13 cellular contexts compared by ENCODE assay signal in genomic region chr19:27774337-27774736, GRCh38.
DNase-seq lines count a peak whose midpoint lies in the region; ATAC-seq, FAIRE-seq and TF ChIP-seq lines count a peak whose summit lies in the region.
"Had no signal": no experiment of that assay in that cellular context is flagged by ENCODE, and none has a peak within 500 bp of the region (broad histone marks: within the 10 kb centered on the region; RNA-seq: fewer than 3 reads in every experiment).

No MANE protein-coding gene starts in this region.

- H3K27ac ChIP-seq in liver (ENCODE audit: low read depth in 1 of 2, low read length in 2 of 2) (no peak overlapping the region), HepG2 (ENCODE audit: extremely low read length, insufficient read depth, low read length) (no peak overlapping the region), PC-3 (ENCODE audit: low read length) (no peak overlapping the region)
- H3K27ac ChIP-seq: sigmoid colon had no signal

- TF ChIP-seq RAD21 in liver (IDR thresholded peaks at IDR 0.05) (no peak), HepG2 (CRISPR knock-in tag; IDR thresholded peaks at IDR 0.05) (no peak)

- no peaks in the 10 kb centered on the region for H3K27me3 Mint-ChIP-seq in T-cell
- H3K27me3 Mint-ChIP-seq: T-helper 17 cell had no signal

- WGBS in liver: 97% methylated on average over 10 of the region's 10 CpGs
- 93% methylated on average over 10 of the region's 10 CpGs for WGBS in HepG2 (ENCODE audit: low lambda C conversion rate)

- H3K9ac ChIP-seq in liver (ENCODE audit: low read depth in 1 of 2, low read length in 2 of 2) (no peak overlapping the region), HepG2 (ENCODE audit: insufficient read depth, low read depth, low read length) (no peak overlapping the region), PC-3 (ENCODE audit: low read length) (no peak overlapping the region)

- H3K9me3 ChIP-seq in liver (ENCODE audit: control insufficient read depth in 4 of 4, low read length in 3 of 4): peaks cover 2 to 19% (median 9%) of the 10 kb centered on the region in 4 donors
- H3K9me3 ChIP-seq in HepG2 (ENCODE audit: low read length): peaks cover 44% of the 10 kb centered on the region
- no peaks in the 10 kb centered on the region for H3K9me3 ChIP-seq in PC-3 (ENCODE audit: low read length)

- POLR2A ChIA-PET in HepG2 (lab: Yijun Ruan, JAX): no interaction called here
- POLR2A ChIA-PET in PC-3 (lab: Charles Lee; ENCODE audit: unreplicated experiment): no interaction called here
- POLR2A ChIA-PET in T-cell (lab: Charles Lee): no interaction called here

- in situ Hi-C loops in HepG2 (cut with HindIII; ENCODE audit: extremely low pct_ligation_motif_present, low pct_unique_long_range_greater_than_20kb): no loop called here

- H3K4me1 ChIP-seq in liver (ENCODE audit: control insufficient read depth in 4 of 4, insufficient read depth in 4 of 4, low read length in 3 of 4): no peaks in the 10 kb centered on the region
- no peaks in the 10 kb centered on the region for H3K4me1 ChIP-seq in HepG2 (ENCODE audit: insufficient read depth, low read length)
- no peaks in the 10 kb centered on the region for H3K4me1 ChIP-seq in PC-3 (ENCODE audit: insufficient read depth, low read length)
- H3K4me1 ChIP-seq: sigmoid colon had no signal

- FAIRE-seq in HepG2 (lab: Jason Lieb, UNC): no peak
- FAIRE-seq in urothelium cell line (lab: Jason Lieb, UNC): peak; percentile 95

- BruUV-seq in HepG2 (replicated peaks; lab: Mats Ljungman, UMichigan) (no TSS peak), PC-3 (replicated peaks; lab: Mats Ljungman, UMichigan) (no TSS peak)

- H3K36me3 Mint-ChIP-seq in T-cell: peaks cover 56% of the 10 kb centered on the region

- no peaks in the 10 kb centered on the region for H3F3A ChIP-seq in PC-3 (ENCODE audit: low read length, unreplicated experiment)

- no peaks in the 10 kb centered on the region for H3K27me3 ChIP-seq in liver (ENCODE audit: control insufficient read depth in 4 of 4, insufficient read depth in 4 of 4, low read length in 3 of 4)
- no peaks in the 10 kb centered on the region; a peak in 1 of 5 replicates for H3K27me3 ChIP-seq in HepG2 (ENCODE audit: control insufficient read depth in 1 of 2, insufficient read depth in 2 of 2, low read length in 2 of 2)
- no peaks in the 10 kb centered on the region for H3K27me3 ChIP-seq in PC-3 (ENCODE audit: low read length)
- H3K27me3 ChIP-seq: MG63, sigmoid colon had no signal

- H3K27ac Mint-ChIP-seq in T-cell: no peak overlapping the region
- H3K27ac Mint-ChIP-seq: CD8-positive, alpha-beta T cell; T-helper 17 cell had no signal

- TF ChIP-seq EP300 in HepG2 (IDR thresholded peaks at IDR 0.05; ENCODE audit: low read depth in 2 of 2, low read length in 2 of 2) (no peak), HepG2 (CRISPR knock-in tag; IDR thresholded peaks at IDR 0.05; ENCODE audit: borderline replicate concordance) (no peak)

- no peak for ATAC-seq in HepG2
- no peak for ATAC-seq in PC-3
- no peak for ATAC-seq in T-cell (replicated peaks in 1 of 4)
- ATAC-seq in GM18907 (IDR thresholded peaks at IDR 0.05; ENCODE audit: unreplicated experiment): no peak
- ATAC-seq: CD8-positive, alpha-beta T cell; T-helper 17 cell had no signal

- H3K79me2 ChIP-seq in HepG2 (ENCODE audit: insufficient read depth, low read length) (no peaks in the 10 kb centered on the region), PC-3 (ENCODE audit: low read length) (no peaks in the 10 kb centered on the region)

- CTCF ChIA-PET in HepG2 (lab: Yijun Ruan, JAX; ENCODE audit: low intra/inter-chr PET ratio, low total read pairs) (no interaction called here), PC-3 (lab: Charles Lee) (no interaction called here), T-cell (lab: Charles Lee) (no interaction called here)

- H3K4me3 ChIP-seq in liver (ENCODE audit: low read depth in 1 of 3, low read length in 3 of 3) (no peak overlapping the region), HepG2 (replicated peaks in 1 of 3; ENCODE audit: insufficient read depth in 1 of 3, low read depth in 2 of 3, low read length in 3 of 3) (no peak overlapping the region), PC-3 (ENCODE audit: low read length) (no peak overlapping the region), epithelial cell of esophagus (ENCODE audit: low read length) (no peak overlapping the region)
- H3K4me3 ChIP-seq: MG63, sigmoid colon had no signal

- H4K20me1 ChIP-seq in HepG2 (ENCODE audit: insufficient read depth, low read length): no peaks in the 10 kb centered on the region
- H4K20me1 ChIP-seq in PC-3 (ENCODE audit: low read length): no peaks in the 10 kb centered on the region

- no peak overlapping the region for H3K4me3 Mint-ChIP-seq in T-cell
- H3K4me3 Mint-ChIP-seq: CD8-positive, alpha-beta T cell; T-helper 17 cell had no signal

- peaks cover 0 to 6% (median under 1%) of the 10 kb centered on the region in 4 donors for H3K36me3 ChIP-seq in liver (ENCODE audit: control insufficient read depth in 4 of 4, insufficient read depth in 3 of 4, low read depth in 1 of 4, low read length in 3 of 4)
- peaks cover 7 to 31% of the 10 kb centered on the region in 2 experiments; a peak in 4 of 5 replicates for H3K36me3 ChIP-seq in HepG2 (replicated peaks in 1 of 2; ENCODE audit: control insufficient read depth in 1 of 2, insufficient read depth in 2 of 2, low read length in 2 of 2)
- H3K36me3 ChIP-seq in PC-3 (ENCODE audit: low read depth, low read length): peaks cover 25% of the 10 kb centered on the region; the same call in 1 of the 2 replicates

- H3K4me2 ChIP-seq in HepG2 (ENCODE audit: low read depth, low read length) (no peak overlapping the region), PC-3 (ENCODE audit: low read length) (no peak overlapping the region)

- H3K9me3 Mint-ChIP-seq in T-cell: peaks cover 54 to 95% (median 72%) of the 10 kb centered on the region in 3 donors

- H2AFZ ChIP-seq in HepG2 (ENCODE audit: low read length) (no peak overlapping the region), PC-3 (ENCODE audit: low read length) (no peak overlapping the region)

- intact Hi-C loops in HepG2 (cut with micrococcal nuclease; ENCODE audit: unreplicated experiment) (no loop called here), PC-3 (cut with micrococcal nuclease) (no loop called here)

- TF ChIP-seq POLR2A in HepG2 (IDR thresholded peaks at IDR 0.05; ENCODE audit: insufficient read depth in 1 of 2, low read depth in 2 of 2, low read length in 2 of 2): no peak

- peak; percentile 20 for TF ChIP-seq CTCF in liver (IDR thresholded peaks at IDR 0.05; ENCODE audit: low read depth, low read length, missing input control)
- no peak for TF ChIP-seq CTCF in HepG2 (CRISPR knock-in tag; IDR thresholded peaks at IDR 0.05)
- no peak; the same call in 1 of the 2 replicates for TF ChIP-seq CTCF in PC-3 (conservative IDR thresholded peaks at IDR 0.05; ENCODE audit: low read depth, low read length)
- TF ChIP-seq CTCF in epithelial cell of esophagus (IDR thresholded peaks at IDR 0.05; ENCODE audit: insufficient read depth, low read depth, low read length, missing control alignments): peak; percentile 37

- no peaks in the 10 kb centered on the region for H3K4me1 Mint-ChIP-seq in T-cell
- H3K4me1 Mint-ChIP-seq: T-helper 17 cell had no signal

- H3K9me2 ChIP-seq in PC-3 (replicated peaks; ENCODE audit: low read length): no peaks in the 10 kb centered on the region

- DNase-seq in HepG2 (ENCODE audit: low spot score): no peak
- peak; percentile 9 for DNase-seq in PC-3
- no peak for DNase-seq in epithelial cell of esophagus (ENCODE audit: low read depth)
- no peak for DNase-seq in urothelium cell line (ENCODE audit: low spot score)
- no peak for DNase-seq in T-cell
- DNase-seq in stimulated activated CD4-positive, alpha-beta T cell treated with anti-CD3 and anti-CD28 coated beads, Interleukin-1b, Interleukin-23, amount 100 ng/mL, for 48 hours: no peak
- DNase-seq: CD8-positive, alpha-beta T cell; hippocampal formation; sigmoid colon; T-helper 17 cell had no signal

TF ChIP-seq in liver, 16 proteins besides CTCF, POLR2A, EP300 and RAD21 (continues in another document):
- no peak for TF ChIP-seq EGR1 (IDR thresholded peaks at IDR 0.05; ENCODE audit: low read depth in 2 of 2)
- no peak for TF ChIP-seq ZBTB33 (IDR thresholded peaks at IDR 0.05)

TF ChIP-seq in HepG2, 621 proteins besides CTCF, POLR2A, EP300 and RAD21:
- no peak for TF ChIP-seq ZBTB42 (CRISPR knock-in tag; IDR thresholded peaks at IDR 0.05)
- no peak for TF ChIP-seq ZNF274 (CRISPR knock-in tag; IDR thresholded peaks at IDR 0.05)
- TF ChIP-seq ZNF460 (CRISPR knock-in tag; IDR thresholded peaks at IDR 0.05; ENCODE audit: borderline replicate concordance): no peak
- no peak for TF ChIP-seq JUNB (CRISPR knock-in tag; IDR thresholded peaks at IDR 0.05; ENCODE audit: borderline replicate concordance)
- TF ChIP-seq ZBTB10 (CRISPR knock-in tag; IDR thresholded peaks at IDR 0.05; ENCODE audit: borderline replicate concordance): no peak
- no peak for TF ChIP-seq ETS1 (CRISPR knock-in tag; IDR thresholded peaks at IDR 0.05)

Comparison
In these comparisons a context has a peak if more than half of its experiments do, and no peak if none do; other contexts are left out.
1. CTCF ChIP-seq: peak in liver (single experiment) and epithelial cell of esophagus (single experiment); none in HepG2 (single experiment) and PC-3 (single experiment).